11 cellular contexts compared by ENCODE assay signal in the genomic region with DNA sequence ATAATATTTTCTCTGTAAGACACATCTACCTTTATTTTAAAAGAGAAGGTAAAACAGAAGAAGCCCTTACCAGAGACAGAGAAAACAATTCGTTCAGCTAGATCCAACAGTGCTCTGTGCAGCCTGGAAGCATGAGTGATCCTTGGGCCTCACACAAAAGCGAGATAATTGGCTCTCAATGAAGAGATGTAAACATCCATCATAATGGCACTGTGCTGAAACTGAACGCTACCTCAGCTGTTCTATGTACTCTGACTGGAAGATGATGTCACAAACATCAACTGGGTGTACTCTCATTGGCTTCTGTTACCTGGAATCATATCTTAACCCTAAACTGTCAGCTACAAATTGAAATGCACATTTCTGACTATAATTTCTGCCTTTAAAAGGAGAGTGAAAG. TPM values are rescaled to one million over a fixed set of nuclear protein-coding genes. Genes with fewer than 3 reads are reported as not detected.
A peak's percentile ranks its signal among the peaks of the same experiment; 100 is the strongest.
DNase-seq lines count a peak whose midpoint lies in the region; ATAC-seq and TF ChIP-seq lines count a peak whose summit lies in the region.
"Had no signal": no experiment of that assay in that cellular context is flagged by ENCODE, and none has a peak within 500 bp of the region (broad histone marks: within the 10 kb centered on the region; RNA-seq: fewer than 3 reads in every experiment).

A gene (minus strand): TSS at position 223 of the 400 bp plus-strand sequence.

- no peaks in the 10 kb centered on the region for H3K9me3 ChIP-seq in PC-9 (ENCODE audit: insufficient read depth, low read depth)
- H3K9me3 ChIP-seq: neutrophil had no signal

- no peaks in the 10 kb centered on the region for H3F3A ChIP-seq in PC-9 (ENCODE audit: insufficient read depth, low read depth)

- no peak within 1 kb of the TSS for H3K4me2 ChIP-seq in PC-9

- no peak within 1 kb of the TSS for H3K27ac ChIP-seq in PC-9
- H3K27ac ChIP-seq: neutrophil had no signal

- POLR2A ChIA-PET in PC-9 (lab: Charles Lee; ENCODE audit: unreplicated experiment): no interaction called here

- CTCF ChIA-PET in PC-9 (lab: Charles Lee): no interaction called here

- ATAC-seq in GM18909 (IDR thresholded peaks at IDR 0.05; ENCODE audit: poor library complexity, unreplicated experiment): no peak

- H4K20me1 ChIP-seq in PC-9 (ENCODE audit: insufficient read depth): no peaks in the 10 kb centered on the region

- intact Hi-C loops in PC-9 (cut with micrococcal nuclease; ENCODE audit: unreplicated experiment): no loop called here

- no TSS peak for BruUV-seq in PC-9 (replicated peaks; lab: Mats Ljungman, UMichigan)

- H3K79me2 ChIP-seq in PC-9 (ENCODE audit: low read depth): no peaks in the 10 kb centered on the region

- H2AFZ ChIP-seq in PC-9: no peak within 1 kb of the TSS

- H3K4me3 ChIP-seq in PC-9: no peak within 1 kb of the TSS

- H3K4me1 ChIP-seq in PC-9 (replicated peaks; ENCODE audit: insufficient read depth): no peaks in the 10 kb centered on the region

- DNase-seq in DMS53 (lab: John Stamatoyannopoulos, UW) (peak; percentile 98), NCI-H2029 treated with DMSO at 0.1 percent for 48 hours (lab: John Stamatoyannopoulos, UW) (peak; percentile 98), SHP77 treated with DMSO at 0.1 percent for 48 hours (lab: John Stamatoyannopoulos, UW) (peak; percentile 98), kidney glomerular epithelial cell (lab: John Stamatoyannopoulos, UW) (peak; percentile 41), PC-9 (no peak), OCI-M2 (lab: John Stamatoyannopoulos, UW; ENCODE audit: unreplicated experiment) (no peak)
- DNase-seq in activated CD4-positive, alpha-beta T cell treated with anti-CD3 and anti-CD28 coated beads for 48 hours: no peak

- TF ChIP-seq CTCF in PC-9 (conservative IDR thresholded peaks at IDR 0.05): no peak

- no peaks in the 10 kb centered on the region for H3K9me2 ChIP-seq in PC-9 (ENCODE audit: insufficient read depth)

- no peaks in the 10 kb centered on the region for H3K36me3 ChIP-seq in PC-9 (ENCODE audit: low read depth)
- H3K36me3 ChIP-seq: neutrophil had no signal

- H3K27me3 ChIP-seq in PC-9 (ENCODE audit: insufficient read depth, low read depth): no peaks in the 10 kb centered on the region
- H3K27me3 ChIP-seq: neutrophil had no signal

RNA-seq across cellular contexts. Expression of the gene that starts here (rescaled TPM):
- not detected in 2 replicates for total RNA-seq in PC-9 (2021)
- total RNA-seq: activated CD8-positive, alpha-beta memory T cell treated with anti-CD3 and anti-CD28 coated beads for 36 hours; T-helper 2 cell treated with Interferon-gamma antibody and Interleukin-4, amounts not matched to agents 100 ng/mL and 5 ng/mL, for 36 hours had no signal

Comparison
In these comparisons a context has a peak if more than half of its experiments do, and no peak if none do; other contexts are left out.
1. DNase-seq: peak in DMS53 (single experiment), NCI-H2029 treated with DMSO at 0.1 percent for 48 hours (single experiment), SHP77 treated with DMSO at 0.1 percent for 48 hours (single experiment) and kidney glomerular epithelial cell (single experiment); none in activated CD4-positive, alpha-beta T cell treated with anti-CD3 and anti-CD28 coated beads for 48 hours (single experiment), PC-9 (0 of 2) and OCI-M2 (single experiment).